ENCODE assay signal across 18 cellular contexts in genomic region chr11:129061466-129062194, GRCh38.
DNase-seq lines count a peak whose midpoint lies in the region; ATAC-seq and TF ChIP-seq lines count a peak whose summit lies in the region.
"Had no signal": no experiment of that assay in that cellular context is flagged by ENCODE, and none has a peak within 500 bp of the region (broad histone marks: within the 10 kb centered on the region; RNA-seq: fewer than 3 reads in every experiment).

No MANE protein-coding gene starts in this region.

- no peaks in the 10 kb centered on the region for H3K4me1 Mint-ChIP-seq in naive thymus-derived CD8-positive, alpha-beta T cell
- H3K4me1 Mint-ChIP-seq: activated CD8-positive, alpha-beta memory T cell treated with anti-CD3 and anti-CD28 coated beads, Interleukin-2, amount 10 ng/mL, durations not matched to agents 7 days and 5 days; activated naive CD4-positive, alpha-beta T cell treated with anti-CD3 and anti-CD28 coated beads, Interleukin-2, amount 10 ng/mL, durations not matched to agents 7 days and 5 days had no signal

- no peak for TF ChIP-seq POLR2A in vagina (IDR thresholded peaks at IDR 0.05)

- peak; percentile 70 for DNase-seq in A673 (ENCODE audit: low spot score)
- peak; percentile 35 for DNase-seq in HPDE6-E6E7 (ENCODE audit: extremely low spot score)
- DNase-seq in fibroblast of villous mesenchyme (ENCODE audit: low read depth): peak; percentile 70
- DNase-seq in GM19240 (ENCODE audit: insufficient read length, low spot score): no peak
- DNase-seq in vagina (ENCODE audit: extremely low spot score in 2 of 2): no peak
- no peak for DNase-seq in naive thymus-derived CD8-positive, alpha-beta T cell
- DNase-seq: activated CD8-positive, alpha-beta memory T cell treated with anti-CD3 and anti-CD28 coated beads, Interleukin-2, amount 10 ng/mL, durations not matched to agents 7 days and 5 days; activated naive CD4-positive, alpha-beta T cell treated with anti-CD3 and anti-CD28 coated beads, Interleukin-2, amount 10 ng/mL, durations not matched to agents 7 days and 5 days; DMS79 treated with DMSO at 0.1 percent for 48 hours; GOT3; midbrain; NCI-H1105 treated with DMSO at 0.1 percent for 48 hours; NCI-H510A treated with DMSO at 0.1 percent for 48 hours; pancreas had no signal

- H3K27me3 ChIP-seq in A673 (replicated peaks; ENCODE audit: insufficient read depth, low read depth, low read length, poor library complexity): no peaks in the 10 kb centered on the region
- H3K27me3 ChIP-seq in vagina: no peaks in the 10 kb centered on the region
- H3K27me3 ChIP-seq: pancreas had no signal

- no TSS peak for BruUV-seq in A673 (replicated peaks; lab: Mats Ljungman, UMichigan)

- CTCF ChIA-PET in A673 (lab: Charles Lee): no interaction called here

- H3K4me1 ChIP-seq in A673 (ENCODE audit: insufficient read depth, low read length, poor library complexity, severe bottlenecking): peaks cover 8% of the 10 kb centered on the region
- H3K4me1 ChIP-seq in vagina: no peaks in the 10 kb centered on the region
- H3K4me1 ChIP-seq: pancreas had no signal

- TF ChIP-seq CTCF in A673 (conservative IDR thresholded peaks at IDR 0.05; ENCODE audit: low read depth, low read length) (no peak), fibroblast of villous mesenchyme (IDR thresholded peaks at IDR 0.05; ENCODE audit: insufficient read depth, low read depth, low read length) (no peak), vagina (IDR thresholded peaks at IDR 0.05) (no peak)

- H3K27me3 Mint-ChIP-seq in naive thymus-derived CD8-positive, alpha-beta T cell: no peaks in the 10 kb centered on the region
- H3K27me3 Mint-ChIP-seq: activated naive CD4-positive, alpha-beta T cell treated with anti-CD3 and anti-CD28 coated beads, Interleukin-2, amount 10 ng/mL, durations not matched to agents 7 days and 5 days had no signal

- H3K36me3 ChIP-seq in A673 (ENCODE audit: insufficient read depth, low read length, poor library complexity, severe bottlenecking): no peaks in the 10 kb centered on the region
- H3K36me3 ChIP-seq in vagina: peaks cover 0 to 6% of the 10 kb centered on the region in 2 donors
- H3K36me3 ChIP-seq: pancreas had no signal

- no peaks in the 10 kb centered on the region for H3K9me3 Mint-ChIP-seq in naive thymus-derived CD8-positive, alpha-beta T cell
- H3K9me3 Mint-ChIP-seq: activated naive CD4-positive, alpha-beta T cell treated with anti-CD3 and anti-CD28 coated beads, Interleukin-2, amount 10 ng/mL, durations not matched to agents 7 days and 5 days had no signal

- no peak overlapping the region for H3K4me3 ChIP-seq in A673 (ENCODE audit: low read depth, low read length, poor library complexity, severe bottlenecking)
- no peak overlapping the region for H3K4me3 ChIP-seq in fibroblast of villous mesenchyme (ENCODE audit: low read depth, low read length)
- H3K4me3 ChIP-seq in vagina: no peak overlapping the region
- H3K4me3 ChIP-seq: pancreas had no signal

- intact Hi-C loops in A673 (cut with micrococcal nuclease; ENCODE audit: unreplicated experiment): no loop called here
- intact Hi-C loops in vagina (cut with DNase I): no loop called here

- H3K27ac ChIP-seq in A673 (ENCODE audit: low read depth, low read length, poor library complexity, severe bottlenecking) (no peak overlapping the region), vagina (no peak overlapping the region)
- H3K27ac ChIP-seq: pancreas had no signal

- H3K36me3 Mint-ChIP-seq in naive thymus-derived CD8-positive, alpha-beta T cell: peaks cover 0 to 24% (median 21%) of the 10 kb centered on the region in 3 donors
- H3K36me3 Mint-ChIP-seq: activated CD8-positive, alpha-beta memory T cell treated with anti-CD3 and anti-CD28 coated beads, Interleukin-2, amount 10 ng/mL, durations not matched to agents 7 days and 5 days; activated naive CD4-positive, alpha-beta T cell treated with anti-CD3 and anti-CD28 coated beads, Interleukin-2, amount 10 ng/mL, durations not matched to agents 7 days and 5 days had no signal

- no peak overlapping the region for H3K27ac Mint-ChIP-seq in naive thymus-derived CD8-positive, alpha-beta T cell
- H3K27ac Mint-ChIP-seq: activated CD8-positive, alpha-beta memory T cell treated with anti-CD3 and anti-CD28 coated beads, Interleukin-2, amount 10 ng/mL, durations not matched to agents 7 days and 5 days; activated naive CD4-positive, alpha-beta T cell treated with anti-CD3 and anti-CD28 coated beads, Interleukin-2, amount 10 ng/mL, durations not matched to agents 7 days and 5 days had no signal

- ATAC-seq in SK-N-SH treated with all-trans-retinoic acid at 6 μM for 48 hours (peak; percentile 97), GM21390 (IDR thresholded peaks at IDR 0.05; ENCODE audit: unreplicated experiment) (no peak)
- ATAC-seq in naive thymus-derived CD8-positive, alpha-beta T cell: no peak
- ATAC-seq: activated CD8-positive, alpha-beta memory T cell treated with anti-CD3 and anti-CD28 coated beads, Interleukin-2, amount 10 ng/mL, durations not matched to agents 7 days and 5 days; esophagus mucosa; pancreas; Right ventricle myocardium inferior had no signal

- H3K9me3 ChIP-seq in A673 (ENCODE audit: low read depth, low read length, poor library complexity, severe bottlenecking) (no peaks in the 10 kb centered on the region), vagina (no peaks in the 10 kb centered on the region)
- H3K9me3 ChIP-seq: pancreas had no signal

- POLR2A ChIA-PET in A673 (lab: Charles Lee; ENCODE audit: low non-redundant PET): no interaction called here
- POLR2A ChIA-PET in naive thymus-derived CD8-positive, alpha-beta T cell (lab: Charles Lee): no interaction called here

- no peak overlapping the region for H3K4me3 Mint-ChIP-seq in naive thymus-derived CD8-positive, alpha-beta T cell
- H3K4me3 Mint-ChIP-seq: activated CD8-positive, alpha-beta memory T cell treated with anti-CD3 and anti-CD28 coated beads, Interleukin-2, amount 10 ng/mL, durations not matched to agents 7 days and 5 days; activated naive CD4-positive, alpha-beta T cell treated with anti-CD3 and anti-CD28 coated beads, Interleukin-2, amount 10 ng/mL, durations not matched to agents 7 days and 5 days had no signal

TF ChIP-seq in SK-N-SH treated with all-trans-retinoic acid at 6 μM for 48 hours, 23 proteins besides CTCF, POLR2A, EP300 and RAD21:
- TF ChIP-seq GLIS3 (CRISPR knock-in tag; IDR thresholded peaks at IDR 0.05): no peak
- TF ChIP-seq, protein P1, sequence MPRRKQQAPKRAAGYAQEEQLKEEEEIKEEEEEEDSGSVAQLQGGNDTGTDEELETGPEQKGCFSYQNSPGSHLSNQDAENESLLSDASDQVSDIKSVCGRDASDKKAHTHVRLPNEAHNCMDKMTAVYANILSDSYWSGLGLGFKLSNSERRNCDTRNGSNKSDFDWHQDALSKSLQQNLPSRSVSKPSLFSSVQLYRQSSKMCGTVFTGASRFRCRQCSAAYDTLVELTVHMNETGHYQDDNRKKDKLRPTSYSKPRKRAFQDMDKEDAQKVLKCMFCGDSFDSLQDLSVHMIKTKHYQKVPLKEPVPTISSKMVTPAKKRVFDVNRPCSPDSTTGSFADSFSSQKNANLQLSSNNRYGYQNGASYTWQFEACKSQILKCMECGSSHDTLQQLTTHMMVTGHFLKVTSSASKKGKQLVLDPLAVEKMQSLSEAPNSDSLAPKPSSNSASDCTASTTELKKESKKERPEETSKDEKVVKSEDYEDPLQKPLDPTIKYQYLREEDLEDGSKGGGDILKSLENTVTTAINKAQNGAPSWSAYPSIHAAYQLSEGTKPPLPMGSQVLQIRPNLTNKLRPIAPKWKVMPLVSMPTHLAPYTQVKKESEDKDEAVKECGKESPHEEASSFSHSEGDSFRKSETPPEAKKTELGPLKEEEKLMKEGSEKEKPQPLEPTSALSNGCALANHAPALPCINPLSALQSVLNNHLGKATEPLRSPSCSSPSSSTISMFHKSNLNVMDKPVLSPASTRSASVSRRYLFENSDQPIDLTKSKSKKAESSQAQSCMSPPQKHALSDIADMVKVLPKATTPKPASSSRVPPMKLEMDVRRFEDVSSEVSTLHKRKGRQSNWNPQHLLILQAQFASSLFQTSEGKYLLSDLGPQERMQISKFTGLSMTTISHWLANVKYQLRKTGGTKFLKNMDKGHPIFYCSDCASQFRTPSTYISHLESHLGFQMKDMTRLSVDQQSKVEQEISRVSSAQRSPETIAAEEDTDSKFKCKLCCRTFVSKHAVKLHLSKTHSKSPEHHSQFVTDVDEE (CRISPR knock-in tag; IDR thresholded peaks at IDR 0.05): no peak
- no peak for TF ChIP-seq ZNF8 (CRISPR knock-in tag; IDR thresholded peaks at IDR 0.05)
- TF ChIP-seq ZFP3 (CRISPR knock-in tag; IDR thresholded peaks at IDR 0.05): 0 out of 2 replicates have a peak, but pooled peaks have one; percentile 34
- peak; percentile 58 for TF ChIP-seq ISL1 (CRISPR knock-in tag; IDR thresholded peaks at IDR 0.05)
- TF ChIP-seq OSR1 (CRISPR knock-in tag; IDR thresholded peaks at IDR 0.05): no peak
- TF ChIP-seq CSDC2 (CRISPR knock-in tag; IDR thresholded peaks at IDR 0.05): no peak
- TF ChIP-seq ESRRG (CRISPR knock-in tag; IDR thresholded peaks at IDR 0.05): no peak
- no peak for TF ChIP-seq PPARA (CRISPR knock-in tag; IDR thresholded peaks at IDR 0.05; ENCODE audit: borderline replicate concordance)
- no peak for TF ChIP-seq ZNF565 (CRISPR knock-in tag; conservative IDR thresholded peaks at IDR 0.05; ENCODE audit: low read depth)
- TF ChIP-seq ARNTL (CRISPR knock-in tag; IDR thresholded peaks at IDR 0.05; ENCODE audit: borderline replicate concordance, low read depth): no peak
- 0 out of 2 replicates have a peak, but pooled peaks have one; percentile 9 for TF ChIP-seq CREB5 (CRISPR knock-in tag; IDR thresholded peaks at IDR 0.05; ENCODE audit: low read depth)

Comparison
In these comparisons a context has a peak if more than half of its experiments do, and no peak if none do; other contexts are left out.
1. DNase-seq: peak in A673 (single experiment), HPDE6-E6E7 (single experiment) and fibroblast of villous mesenchyme (single experiment); none in GM19240 (single experiment), vagina (0 of 2) and naive thymus-derived CD8-positive, alpha-beta T cell (0 of 10).